8 cellular contexts compared by ENCODE assay signal in the genomic region with DNA sequence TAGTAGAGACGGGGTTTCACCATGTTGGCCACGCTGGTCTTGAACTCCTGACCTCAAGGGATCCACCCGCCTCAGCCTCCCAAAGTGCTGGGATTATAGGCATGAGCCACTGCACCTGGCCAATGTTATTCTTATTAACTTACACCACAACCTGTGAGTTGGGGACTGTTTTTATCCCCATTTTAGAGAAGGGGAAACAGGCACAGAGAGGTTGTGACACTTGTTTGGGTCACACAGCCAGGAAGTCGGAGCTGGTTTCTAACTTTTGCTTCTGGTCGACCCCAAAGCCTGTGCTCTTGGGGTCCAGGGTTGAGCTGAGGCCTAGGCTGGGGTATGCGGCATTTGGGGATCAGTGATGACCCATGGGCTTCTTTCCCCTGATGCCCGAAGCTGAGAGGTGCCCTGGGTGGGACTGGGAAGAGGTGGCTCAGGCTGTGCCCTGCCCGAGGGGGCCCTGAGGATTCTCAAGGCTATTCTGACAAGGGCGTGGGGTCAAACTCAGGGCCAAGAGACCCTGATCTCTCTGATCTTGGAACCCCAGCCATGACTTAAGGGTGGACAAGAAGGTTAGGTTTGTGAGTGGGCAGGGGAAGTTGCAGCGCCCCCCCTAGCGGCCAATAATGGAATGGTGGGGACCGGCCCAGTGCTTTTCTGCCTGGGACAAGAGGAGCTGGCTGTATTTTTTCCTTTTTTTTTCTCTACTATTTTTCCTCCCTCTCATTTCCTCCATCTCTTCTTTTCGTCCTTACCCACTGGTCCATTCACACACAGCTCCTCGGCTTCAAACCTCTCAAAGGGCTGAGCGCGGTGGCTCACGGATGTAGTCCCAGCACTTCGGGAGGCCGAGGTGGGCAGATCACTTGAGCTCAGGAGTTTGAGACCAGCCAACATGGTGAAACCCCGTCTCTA. TPM values are rescaled to one million over a fixed set of nuclear protein-coding genes. Genes with fewer than 3 reads are reported as not detected.
DNase-seq lines count a peak whose midpoint lies in the region; ATAC-seq and TF ChIP-seq lines count a peak whose summit lies in the region.

No MANE protein-coding gene starts in this region.

- WGBS in right lobe of liver (ENCODE audit: insufficient coverage, low coverage, low lambda C conversion rate, missing lambda C conversion rate), result 53% methylated on average over 16 of the region's 20 CpGs

- TF ChIP-seq POLR2A in right lobe of liver (IDR thresholded peaks at IDR 0.05), result no peak

- H3K27ac ChIP-seq in right lobe of liver, result no peak overlapping the region

- no peaks in the 10 kb centered on the region for H3K27me3 ChIP-seq in right lobe of liver

- H3K4me1 ChIP-seq in right lobe of liver, result peaks cover 0 to 27% (median 8%) of the 10 kb centered on the region in 4 donors

- intact Hi-C loops in right lobe of liver (cut with DNase I), result loop anchor here in 1 of 2 donors (5.0 kb wide), 1 partner anchor 113 kb away; no protein-coding TSS in a partner anchor

- DNase-seq in G401 (ENCODE audit: low spot score) (peak; percentile 21), LoVo (ENCODE audit: low spot score) (peak; percentile 55), dermis blood vessel endothelial cell (peak; percentile 73), right lobe of liver (peak in 1 of 3 donors; percentile 66), GM19240 (ENCODE audit: insufficient read length, low spot score) (no peak)
- peak; percentile 23 to 28 for DNase-seq in activated CD4-positive, alpha-beta T cell treated with anti-CD3 and anti-CD28 coated beads for 4 hours
- DNase-seq in stimulated activated CD8-positive, alpha-beta memory T cell treated with anti-CD3 and anti-CD28 coated beads, Interleukin-2, amount 100 ng/mL, for 48 hours (ENCODE audit: low read depth in 2 of 2), result peak; percentile 25 to 41

- no peak overlapping the region for H3K4me3 ChIP-seq in right lobe of liver

- in situ Hi-C loops in G401 (cut with HindIII; ENCODE audit: low sequenced_read_pairs), result no loop called here

- peak; percentile 28 to 52 (median 39) for ATAC-seq in right lobe of liver
- no peak for ATAC-seq in GM19455 (IDR thresholded peaks at IDR 0.05; ENCODE audit: unreplicated experiment)

- TF ChIP-seq CTCF in right lobe of liver (IDR thresholded peaks at IDR 0.05), result peak; percentile 66 to 96 (median 90)

- H3K9me3 ChIP-seq in right lobe of liver, result no peaks in the 10 kb centered on the region

- no peaks in the 10 kb centered on the region for H3K36me3 ChIP-seq in right lobe of liver

RNA-seq across cellular contexts. Expression of gene SDSL, which starts 3.0 kb away (rescaled TPM):
- 18.5 and 32.0 TPM in 2 replicates for total RNA-seq in G401 (2014; rRNA removed; shearing (Covaris generic))
- total RNA-seq in dermis blood vessel endothelial cell (2.4 and 3.3 TPM in 2 replicates), right lobe of liver (10 to 100 TPM; 25.5 to 85.7 (median 32.3) TPM)

RNA-seq across cellular contexts. Expression of gene SDS, which starts 21.5 kb away (rescaled TPM):
- total RNA-seq in G401 (2014; rRNA removed; shearing (Covaris generic)), result 0.24 and 0.86 TPM in 2 replicates
- total RNA-seq in dermis blood vessel endothelial cell (not detected in 2 replicates), right lobe of liver (100 to 1,000 TPM; 208 to 722 (median 309) TPM)

RNA-seq across cellular contexts. Expression of gene LHX5, which starts 46.5 kb away (rescaled TPM):
- total RNA-seq in G401 (2014; rRNA removed; shearing (Covaris generic)), result not detected in 2 replicates
- total RNA-seq in dermis blood vessel endothelial cell (0.05 TPM in 1 of 2 replicates, not detected in the other), right lobe of liver (not detected)

Comparison
In these comparisons a context has a peak if more than half of its experiments do, and no peak if none do; other contexts are left out.
1. RNA of gene SDS, which starts 21.5 kb away (total RNA-seq): 208 to 722 TPM in right lobe of liver; 0.24 to 0.86 TPM in G401 and not detected in dermis blood vessel endothelial cell; every median in the first group is over 100 times any median in the second.